In the genomic region with DNA sequence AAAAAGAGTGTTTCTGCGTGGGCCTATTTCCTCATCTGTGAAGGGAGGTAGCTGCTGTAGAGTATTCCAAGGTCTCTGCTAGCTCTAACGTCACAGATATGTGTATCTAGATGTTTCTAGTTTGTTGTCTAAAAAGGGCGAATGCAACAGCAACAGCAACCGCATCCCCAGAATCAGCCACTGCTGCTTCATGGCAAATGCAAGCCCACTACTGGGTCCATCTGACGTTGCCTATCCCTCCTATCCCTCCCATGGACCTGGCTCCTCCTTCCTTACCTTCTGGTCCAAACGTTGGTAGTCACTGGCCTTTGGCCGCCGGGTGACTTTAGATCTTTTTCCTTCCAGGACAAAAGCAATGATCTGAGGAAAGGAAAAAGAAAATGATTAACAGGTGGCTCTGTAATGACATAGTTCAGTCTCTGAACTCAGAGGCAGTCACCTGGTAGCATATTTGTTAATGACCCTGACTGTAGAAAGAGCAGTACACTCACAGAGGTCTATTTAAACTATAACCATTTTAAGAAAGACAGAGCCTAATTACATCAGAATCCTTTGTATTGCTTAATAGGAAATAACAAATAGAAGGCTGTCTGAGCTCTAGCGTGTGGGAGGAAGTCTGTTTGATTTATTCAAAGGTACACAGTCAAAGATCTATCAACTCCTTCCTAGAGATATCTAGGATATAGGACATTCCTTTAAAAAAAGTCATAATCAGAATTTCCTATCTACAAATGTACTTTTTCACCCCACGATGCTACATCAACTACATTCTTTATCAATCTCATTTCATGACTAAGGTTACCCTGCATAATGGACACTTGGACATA, we compare ENCODE assay signal across 7 cellular contexts. TPM values are rescaled to one million over a fixed set of nuclear protein-coding genes. Genes with fewer than 3 reads are reported as not detected.
A peak's percentile ranks its signal among the peaks of the same experiment; 100 is the strongest.
DNase-seq lines count a peak whose midpoint lies in the region; ATAC-seq and TF ChIP-seq lines count a peak whose summit lies in the region.

No MANE protein-coding gene starts in this region.

- H3K4me2 ChIP-seq in GM23248 (ENCODE audit: unreplicated experiment): peak overlapping the region; percentile 99

- no peak for TF ChIP-seq CTCF in RWPE2 (IDR thresholded peaks at IDR 0.05; ENCODE audit: poor library complexity, severe bottlenecking)
- peak in 1 of 3 donors; percentile 8 for TF ChIP-seq CTCF in lower leg skin (IDR thresholded peaks at IDR 0.05)

- H3K79me2 ChIP-seq in GM23248 (ENCODE audit: insufficient read depth): peaks cover 77% of the 10 kb centered on the region

- intact Hi-C loops in lower leg skin (cut with DNase I; ENCODE audit: low total_unique reads): no loop called here

- no peak for ATAC-seq in RWPE2 (ENCODE audit: low read depth)
- ATAC-seq in GM18909 (IDR thresholded peaks at IDR 0.05; ENCODE audit: poor library complexity, unreplicated experiment): no peak

- H3K9ac ChIP-seq in GM23248: peak overlapping the region; percentile 90

- no peaks in the 10 kb centered on the region for H3K27me3 ChIP-seq in GM23248 (replicated peaks; ENCODE audit: insufficient read depth)
- no peaks in the 10 kb centered on the region for H3K27me3 ChIP-seq in RWPE2 (ENCODE audit: insufficient read depth, poor library complexity, severe bottlenecking)

- peaks cover 40% of the 10 kb centered on the region for H3F3A ChIP-seq in GM23248 (ENCODE audit: insufficient read depth)

- in situ Hi-C loops in GM23248 (cut with MboI): no loop called here

- H3K27ac ChIP-seq in GM23248 (peak overlapping the region; percentile 17; the same call in 1 of the 2 replicates), RWPE2 (ENCODE audit: poor library complexity, severe bottlenecking) (no peak overlapping the region)

- H3K9me3 ChIP-seq in GM23248 (ENCODE audit: low read depth) (no peaks in the 10 kb centered on the region), RWPE2 (ENCODE audit: severe bottlenecking) (no peaks in the 10 kb centered on the region)

- DNase-seq in GM23248: peak; percentile 60
- DNase-seq in RWPE2 (ENCODE audit: low spot score): no peak
- peak; percentile 21 for DNase-seq in fibroblast of gingiva (ENCODE audit: low read depth)
- DNase-seq in skeletal muscle cell (ENCODE audit: low read depth): no peak
- no peak for DNase-seq in lower leg skin (ENCODE audit: low spot score in 2 of 2)
- DNase-seq in D341Med (ENCODE audit: low spot score): no peak

- H3K4me1 ChIP-seq in GM23248 (ENCODE audit: insufficient read depth): peaks cover 16% of the 10 kb centered on the region; the same call in 1 of the 2 replicates
- H3K4me1 ChIP-seq in RWPE2 (ENCODE audit: insufficient read depth, poor library complexity, severe bottlenecking): peaks cover 10% of the 10 kb centered on the region

- no peaks in the 10 kb centered on the region for H3K9me2 ChIP-seq in GM23248 (ENCODE audit: insufficient read depth)

- H3K4me3 ChIP-seq in GM23248: peak overlapping the region; percentile 89
- H3K4me3 ChIP-seq in RWPE2 (ENCODE audit: severe bottlenecking): peak overlapping the region; percentile 52
- peak overlapping the region; percentile 78 for H3K4me3 ChIP-seq in skeletal muscle cell (ENCODE audit: low read depth, low read length)
- no peak overlapping the region for H3K4me3 ChIP-seq in lower leg skin (ENCODE audit: low read depth, poor library complexity, severe bottlenecking)

- TF ChIP-seq POLR2A in lower leg skin (IDR thresholded peaks at IDR 0.05): no peak

- H3K36me3 ChIP-seq in GM23248 (ENCODE audit: low read depth) (peaks cover 48% of the 10 kb centered on the region), RWPE2 (ENCODE audit: low read depth) (peaks cover 70% of the 10 kb centered on the region)

- 56 to 58% methylated on average over 10 of the region's 10 CpGs for WGBS in GM23248 (ENCODE audit: low coverage in 1 of 2, low lambda C conversion rate in 2 of 2, missing lambda C conversion rate in 2 of 2), 2 experiments
- WGBS in lower leg skin, 2 donors: 55 to 59% methylated on average over 10 of the region's 10 CpGs

- H2AFZ ChIP-seq in GM23248: no peak overlapping the region

- H4K20me1 ChIP-seq in GM23248 (ENCODE audit: insufficient read depth): no peaks in the 10 kb centered on the region; the same call in 1 of the 2 replicates

RNA-seq across cellular contexts. Expression of a gene that starts 2.9 kb away (rescaled TPM):
- 96.8 and 125 TPM in 2 replicates for total RNA-seq in GM23248 (2014; rRNA removed; shearing (Covaris generic))
- 117 and 118 TPM in 2 replicates for polyA plus RNA-seq in GM23248 (2016; fragmentation: Nextera tagmentation; extraction: Ambion mirVana)
- total RNA-seq in lower leg skin: 10 to 100 TPM; 57.3 to 90.4 (median 82.3) TPM

RNA-seq across cellular contexts. Expression of a gene that starts 29.5 kb away (rescaled TPM):
- 46.0 and 68.6 TPM in 2 replicates for total RNA-seq in GM23248 (2014; rRNA removed; shearing (Covaris generic))
- polyA plus RNA-seq in GM23248 (2016; fragmentation: Nextera tagmentation; extraction: Ambion mirVana): 15.6 and 20.4 TPM in 2 replicates
- total RNA-seq in lower leg skin: 100 to 1,000 TPM in 2 of 4 donors, 10 to 100 TPM in 2; 86.2 to 121 (median 101) TPM

RNA-seq across cellular contexts. Expression of a gene that starts 29.7 kb away (rescaled TPM):
- 15.4 and 23.8 TPM in 2 replicates for total RNA-seq in GM23248 (2014; rRNA removed; shearing (Covaris generic))
- polyA plus RNA-seq in GM23248 (2016; fragmentation: Nextera tagmentation; extraction: Ambion mirVana): 12.8 and 15.3 TPM in 2 replicates
- total RNA-seq in lower leg skin: 10 to 100 TPM; 10.0 to 26.1 (median 23.5) TPM

Comparison
In these comparisons a context has a peak if more than half of its experiments do, and no peak if none do; other contexts are left out.
1. DNase-seq: peak in GM23248 (single experiment) and fibroblast of gingiva (single experiment); none in RWPE2 (single experiment), skeletal muscle cell (single experiment), lower leg skin (0 of 2) and D341Med (single experiment).